Comparison of ENCODE assay signal across 1 cellular context in genomic region chr6:17394192-17394611, GRCh38.
TF ChIP-seq lines count a peak whose summit lies in the region.

No MANE protein-coding gene starts in this region.

TF ChIP-seq in GM12878, 131 proteins besides CTCF, POLR2A, EP300 and RAD21 (continued from another document):
- TF ChIP-seq, protein P1, sequence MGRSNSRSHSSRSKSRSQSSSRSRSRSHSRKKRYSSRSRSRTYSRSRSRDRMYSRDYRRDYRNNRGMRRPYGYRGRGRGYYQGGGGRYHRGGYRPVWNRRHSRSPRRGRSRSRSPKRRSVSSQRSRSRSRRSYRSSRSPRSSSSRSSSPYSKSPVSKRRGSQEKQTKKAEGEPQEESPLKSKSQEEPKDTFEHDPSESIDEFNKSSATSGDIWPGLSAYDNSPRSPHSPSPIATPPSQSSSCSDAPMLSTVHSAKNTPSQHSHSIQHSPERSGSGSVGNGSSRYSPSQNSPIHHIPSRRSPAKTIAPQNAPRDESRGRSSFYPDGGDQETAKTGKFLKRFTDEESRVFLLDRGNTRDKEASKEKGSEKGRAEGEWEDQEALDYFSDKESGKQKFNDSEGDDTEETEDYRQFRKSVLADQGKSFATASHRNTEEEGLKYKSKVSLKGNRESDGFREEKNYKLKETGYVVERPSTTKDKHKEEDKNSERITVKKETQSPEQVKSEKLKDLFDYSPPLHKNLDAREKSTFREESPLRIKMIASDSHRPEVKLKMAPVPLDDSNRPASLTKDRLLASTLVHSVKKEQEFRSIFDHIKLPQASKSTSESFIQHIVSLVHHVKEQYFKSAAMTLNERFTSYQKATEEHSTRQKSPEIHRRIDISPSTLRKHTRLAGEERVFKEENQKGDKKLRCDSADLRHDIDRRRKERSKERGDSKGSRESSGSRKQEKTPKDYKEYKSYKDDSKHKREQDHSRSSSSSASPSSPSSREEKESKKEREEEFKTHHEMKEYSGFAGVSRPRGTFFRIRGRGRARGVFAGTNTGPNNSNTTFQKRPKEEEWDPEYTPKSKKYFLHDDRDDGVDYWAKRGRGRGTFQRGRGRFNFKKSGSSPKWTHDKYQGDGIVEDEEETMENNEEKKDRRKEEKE (IDR thresholded peaks at IDR 0.05), result no peak
- TF ChIP-seq USF1 (IDR thresholded peaks at IDR 0.05; ENCODE audit: borderline replicate concordance, extremely low read length, insufficient read depth, low read depth, low read length) (no peak), RFX5 (IDR thresholded peaks at IDR 0.05; ENCODE audit: low read depth, low read length) (no peak), SREBF1 (IDR thresholded peaks at IDR 0.05; ENCODE audit: low read length) (no peak), HSF1 (IDR thresholded peaks at IDR 0.05; ENCODE audit: low read depth, low read length) (no peak), RAD51 (IDR thresholded peaks at IDR 0.05) (no peak)
- TF ChIP-seq, protein P2, sequence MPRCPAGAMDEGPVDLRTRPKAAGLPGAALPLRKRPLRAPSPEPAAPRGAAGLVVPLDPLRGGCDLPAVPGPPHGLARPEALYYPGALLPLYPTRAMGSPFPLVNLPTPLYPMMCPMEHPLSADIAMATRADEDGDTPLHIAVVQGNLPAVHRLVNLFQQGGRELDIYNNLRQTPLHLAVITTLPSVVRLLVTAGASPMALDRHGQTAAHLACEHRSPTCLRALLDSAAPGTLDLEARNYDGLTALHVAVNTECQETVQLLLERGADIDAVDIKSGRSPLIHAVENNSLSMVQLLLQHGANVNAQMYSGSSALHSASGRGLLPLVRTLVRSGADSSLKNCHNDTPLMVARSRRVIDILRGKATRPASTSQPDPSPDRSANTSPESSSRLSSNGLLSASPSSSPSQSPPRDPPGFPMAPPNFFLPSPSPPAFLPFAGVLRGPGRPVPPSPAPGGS (IDR thresholded peaks at IDR 0.05; ENCODE audit: borderline replicate concordance, insufficient read depth, low read depth, low read length, poor library complexity, severe bottlenecking), result no peak
